Comparison of ENCODE assay signal across 8 cellular contexts in genomic region chr2:231786177-231786916, GRCh38. TPM values are rescaled to one million over a fixed set of nuclear protein-coding genes. Genes with fewer than 3 reads are reported as not detected.
DNase-seq lines count a peak whose midpoint lies in the region; ATAC-seq and TF ChIP-seq lines count a peak whose summit lies in the region.

Gene COPS7B, plus strand, starts transcription at chr2:231786445. Its CDS starts 2,126 bp downstream, at chr2:231788571.

- peaks cover 68% of the 10 kb centered on the region for H3K79me2 ChIP-seq in OCI-LY7 (ENCODE audit: insufficient read depth, low read depth, low read length)

- H3K4me1 ChIP-seq in HUES64 (ENCODE audit: insufficient read depth, low read length) (peaks cover 14% of the 10 kb centered on the region), OCI-LY7 (ENCODE audit: insufficient read depth, low read length, poor library complexity, severe bottlenecking) (peaks cover 42% of the 10 kb centered on the region), mononuclear cell (ENCODE audit: insufficient read depth, low read length) (peaks cover 41% of the 10 kb centered on the region)

- POLR2A ChIA-PET in OCI-LY7 (lab: Charles Lee) = interaction anchor here (0.9 to 1.9 kb wide), 4 partner anchors 33 to 174 kb away, joined by 3 to 7 read pairs (median 4); no protein-coding TSS in a partner anchor

- peak; percentile 48 for ATAC-seq in GM21367 (IDR thresholded peaks at IDR 0.05; ENCODE audit: unreplicated experiment)

- H3K4me3 ChIP-seq in HUES64 (ENCODE audit: low read length) (peak within 1 kb of the TSS; percentile 92), OCI-LY7 (ENCODE audit: low read depth, low read length, poor library complexity, severe bottlenecking) (peak within 1 kb of the TSS; percentile 99), epithelial cell of esophagus (ENCODE audit: low read length) (peak within 1 kb of the TSS; percentile 91), mononuclear cell (ENCODE audit: low read length) (peak within 1 kb of the TSS; percentile 80)

- CTCF ChIA-PET in OCI-LY7 (lab: Charles Lee; ENCODE audit: unreplicated experiment) = no interaction called here

- peak within 1 kb of the TSS; percentile 95 for H3K9ac ChIP-seq in HUES64 (ENCODE audit: low read depth, low read length)

- H3K9me2 ChIP-seq in OCI-LY7 (ENCODE audit: insufficient read depth, low read length) = no peaks in the 10 kb centered on the region

- no TSS peak for BruUV-seq in OCI-LY7 (replicated peaks; lab: Mats Ljungman, UMichigan)

- H2AFZ ChIP-seq in OCI-LY7 (ENCODE audit: low read length) = peak within 1 kb of the TSS; percentile 90

- intact Hi-C loops in OCI-LY7 (cut with micrococcal nuclease; ENCODE audit: unreplicated experiment) = loop anchor here (1.0 kb wide), 2 partner anchors 111 to 173 kb away; no protein-coding TSS in a partner anchor

- peaks cover 28% of the 10 kb centered on the region for H3K36me3 ChIP-seq in HUES64 (ENCODE audit: insufficient read depth, low read length)
- H3K36me3 ChIP-seq in OCI-LY7 (ENCODE audit: insufficient read depth, low read length) = peaks cover 29% of the 10 kb centered on the region

- DNase-seq in COLO829 (ENCODE audit: low spot score) = peak; percentile 58
- peak; percentile 88 for DNase-seq in OCI-LY7 (ENCODE audit: low spot score)
- peak; percentile 67 for DNase-seq in activated T-cell treated with anti-CD3 and anti-CD28 coated beads for 1 hour (ENCODE audit: low read depth)
- DNase-seq in epithelial cell of esophagus (ENCODE audit: low read depth) = peak; percentile 83
- DNase-seq in stimulated activated CD8-positive, alpha-beta memory T cell treated with anti-CD3 and anti-CD28 coated beads, Interleukin-4, amount 100 ng/mL, for 1 hour (ENCODE audit: low read depth in 2 of 2, low spot score in 1 of 2) = peak; percentile 56 to 68

- H3K27me3 ChIP-seq in HUES64 (ENCODE audit: insufficient read depth, low read length) (no peaks in the 10 kb centered on the region), mononuclear cell (ENCODE audit: insufficient read depth, low read length) (no peaks in the 10 kb centered on the region)

- H3K9me3 ChIP-seq in HUES64 (ENCODE audit: insufficient read depth, low read depth, low read length) (no peaks in the 10 kb centered on the region), OCI-LY7 (ENCODE audit: low read length) (no peaks in the 10 kb centered on the region), mononuclear cell (ENCODE audit: low read depth, low read length) (no peaks in the 10 kb centered on the region)

- peak within 1 kb of the TSS; percentile 94 for H3K4me2 ChIP-seq in OCI-LY7 (ENCODE audit: low read length)

- peak; percentile 81 for TF ChIP-seq CTCF in OCI-LY7 (conservative IDR thresholded peaks at IDR 0.05; ENCODE audit: low read length)
- TF ChIP-seq CTCF in epithelial cell of esophagus (IDR thresholded peaks at IDR 0.05; ENCODE audit: insufficient read depth, low read depth, low read length, missing control alignments) = peak; percentile 70

- H3K27ac ChIP-seq in HUES64 (ENCODE audit: low read depth, low read length) (peak within 1 kb of the TSS; percentile 98), OCI-LY7 (ENCODE audit: low read depth, low read length, poor library complexity, severe bottlenecking) (peak within 1 kb of the TSS; percentile 45)

- WGBS in HUES64 = under 1% methylated on average over 69 of the region's 69 CpGs

- peaks cover 12% of the 10 kb centered on the region for H4K20me1 ChIP-seq in OCI-LY7 (ENCODE audit: insufficient read depth, low read length)

RNA-seq across cellular contexts. Expression of gene COPS7B, which starts in this region (rescaled TPM):
- polyA plus RNA-seq in HUES64 (2013, experiment 1 of 2) = 44.1 TPM
- 48.9 TPM for polyA plus RNA-seq in HUES64 (2013, experiment 2 of 2)
- 50.6 and 55.5 TPM in 2 replicates for total RNA-seq in OCI-LY7 (2014; rRNA removed; shearing (Covaris generic))
- total RNA-seq in OCI-LY7 (2022) (76.6 and 86.8 TPM in 2 replicates), mononuclear cell (13.6 TPM)

Comparison
In these comparisons a context has a peak if more than half of its experiments do, and no peak if none do; other contexts are left out.
1. Peak in every context shown above with its lines: DNase-seq, ATAC-seq, H3K4me3 ChIP-seq and H3K27ac ChIP-seq.